1 cellular context compared by ENCODE assay signal in genomic region chr6:26520088-26520839, GRCh38.
TF ChIP-seq lines count a peak whose summit lies in the region.

No MANE protein-coding gene starts in this region.

TF ChIP-seq in Ishikawa, 13 proteins besides CTCF, POLR2A, EP300 and RAD21 (continued from another document):
- TF ChIP-seq REST (IDR thresholded peaks at IDR 0.05; ENCODE audit: low read depth), result no peak
- TF ChIP-seq EGR1 (IDR thresholded peaks at IDR 0.05), result no peak
TF ChIP-seq in Ishikawa: peak in this region for 2.
